ENCODE assay signal across 27 cellular contexts in the genomic region with DNA sequence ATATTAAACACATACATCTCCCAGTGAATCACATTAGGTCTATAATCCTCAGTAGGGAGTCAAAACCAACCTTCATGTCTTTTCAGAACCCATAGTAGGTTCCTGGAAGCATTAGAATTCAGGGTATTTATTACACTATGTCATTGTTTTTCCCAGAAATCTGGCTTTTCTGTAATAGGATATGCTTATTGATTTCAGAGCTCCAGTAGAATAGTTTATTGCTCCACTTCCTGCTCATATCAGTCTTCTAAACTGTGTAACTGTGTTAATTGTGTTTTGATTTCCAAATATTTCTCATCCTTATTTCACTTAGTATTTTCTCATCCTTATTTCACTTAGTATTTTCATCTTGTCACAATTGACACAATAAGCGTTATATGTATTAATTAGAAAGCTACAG.
"Had no signal": no experiment of that assay in that cellular context is flagged by ENCODE, and none has a peak within 500 bp of the region (broad histone marks: within the 10 kb centered on the region; RNA-seq: fewer than 3 reads in every experiment).

No MANE protein-coding gene starts in this region.

- H3K9me3 Mint-ChIP-seq: activated CD4-positive, alpha-beta T cell treated with anti-CD3 and anti-CD28 coated beads, Interleukin-2, amount 10 ng/mL, durations not matched to agents 7 days and 5 days had no signal

- H3K4me3 ChIP-seq: hepatocyte, left ventricle myocardium inferior, neural progenitor cell, stomach, suprapubic skin, tibial nerve had no signal

- H3K36me3 Mint-ChIP-seq: immature natural killer cell; naive thymus-derived CD4-positive, alpha-beta T cell; neural progenitor cell; stimulated activated memory B cell treated with anti-CD40 and anti-IgM and Interleukin-4, amounts not matched to agents 10 μg/mL and 1 μg/mL and 100 μg/mL, for 72 hours had no signal

- H3K36me3 ChIP-seq: brain microvascular endothelial cell, left ventricle myocardium inferior, neural progenitor cell, stomach, suprapubic skin, tibial nerve, WERI-Rb-1 had no signal

- DNase-seq: activated CD4-positive, alpha-beta T cell treated with anti-CD3 and anti-CD28 coated beads, Interleukin-2, amount 10 ng/mL, durations not matched to agents 7 days and 5 days; activated CD4-positive, CD25-positive, alpha-beta regulatory T cell treated with anti-CD3 and anti-CD28 coated beads, Interleukin-2, amount 50 U/mL, for 72 hours; activated CD8-positive, alpha-beta memory T cell treated with anti-CD3 and anti-CD28 coated beads for 24 hours; activated CD8-positive, alpha-beta memory T cell treated with anti-CD3 and anti-CD28 coated beads, Interleukin-2, amount 50 U/mL, for 4 hours; activated T-cell treated with anti-CD3 and anti-CD28 coated beads, Interleukin-2, amount 50 U/mL, for 24 hours; aorta; brain microvascular endothelial cell; caudate nucleus; effector memory CD8-positive, alpha-beta T cell; foreskin melanocyte; immature natural killer cell; kidney glomerular epithelial cell; left ventricle myocardium inferior; naive thymus-derived CD4-positive, alpha-beta T cell; small intestine; stimulated activated CD4-positive, alpha-beta T cell treated with anti-CD3 and anti-CD28 coated beads, Interleukin-2, amount 100 ng/mL, for 24 hours; stomach; WERI-Rb-1 had no signal

- H3K27ac Mint-ChIP-seq: activated CD4-positive, alpha-beta T cell treated with anti-CD3 and anti-CD28 coated beads, Interleukin-2, amount 10 ng/mL, durations not matched to agents 7 days and 5 days; activated naive CD4-positive, alpha-beta T cell treated with anti-CD3 and anti-CD28 coated beads, Interleukin-2, amount 50 U/mL, for 72 hours; activated T-cell treated with anti-CD3 and anti-CD28 coated beads, Interleukin-2, amount 50 U/mL, for 24 hours; activated T-helper 17 cell treated with anti-CD3 and anti-CD28 coated beads, Interleukin-2, amount 50 U/mL, for 72 hours; effector memory CD8-positive, alpha-beta T cell; immature natural killer cell; naive thymus-derived CD4-positive, alpha-beta T cell; neural progenitor cell; stimulated activated memory B cell treated with anti-CD40 and anti-IgM and Interleukin-4, amounts not matched to agents 10 μg/mL and 1 μg/mL and 100 μg/mL, for 72 hours had no signal

- H3K27ac ChIP-seq: brain microvascular endothelial cell, hepatocyte, left ventricle myocardium inferior, neural progenitor cell, stomach, suprapubic skin, tibial nerve, WERI-Rb-1 had no signal

- H3K4me3 Mint-ChIP-seq: activated CD4-positive, alpha-beta T cell treated with anti-CD3 and anti-CD28 coated beads, Interleukin-2, amount 10 ng/mL, durations not matched to agents 7 days and 5 days; activated T-cell treated with anti-CD3 and anti-CD28 coated beads, Interleukin-2, amount 50 U/mL, for 24 hours; activated T-helper 17 cell treated with anti-CD3 and anti-CD28 coated beads, Interleukin-2, amount 50 U/mL, for 72 hours; effector memory CD8-positive, alpha-beta T cell; immature natural killer cell; naive thymus-derived CD4-positive, alpha-beta T cell; neural progenitor cell; stimulated activated memory B cell treated with anti-CD40 and anti-IgM and Interleukin-4, amounts not matched to agents 10 μg/mL and 1 μg/mL and 100 μg/mL, for 72 hours had no signal

- H3K4me1 ChIP-seq: left ventricle myocardium inferior, stomach, suprapubic skin, tibial nerve had no signal

- ATAC-seq: activated naive CD4-positive, alpha-beta T cell treated with anti-CD3 and anti-CD28 coated beads, Interleukin-2, amount 50 U/mL, for 72 hours; activated T-helper 17 cell treated with anti-CD3 and anti-CD28 coated beads, Interleukin-2, amount 50 U/mL, for 72 hours; effector memory CD8-positive, alpha-beta T cell; esophagus mucosa; naive thymus-derived CD4-positive, alpha-beta T cell; sciatic nerve; stimulated activated memory B cell treated with anti-CD40 and anti-IgM and Interleukin-4, amounts not matched to agents 10 μg/mL and 1 μg/mL and 100 μg/mL, for 72 hours had no signal

- H3K27me3 Mint-ChIP-seq: activated CD4-positive, alpha-beta T cell treated with anti-CD3 and anti-CD28 coated beads, Interleukin-2, amount 10 ng/mL, durations not matched to agents 7 days and 5 days; activated T-cell treated with anti-CD3 and anti-CD28 coated beads, Interleukin-2, amount 50 U/mL, for 24 hours; activated T-helper 17 cell treated with anti-CD3 and anti-CD28 coated beads, Interleukin-2, amount 50 U/mL, for 72 hours; effector memory CD8-positive, alpha-beta T cell; stimulated activated memory B cell treated with anti-CD40 and anti-IgM and Interleukin-4, amounts not matched to agents 10 μg/mL and 1 μg/mL and 100 μg/mL, for 72 hours had no signal

- H3K9me3 ChIP-seq: suprapubic skin had no signal

- H3K4me1 Mint-ChIP-seq: activated CD4-positive, alpha-beta T cell treated with anti-CD3 and anti-CD28 coated beads, Interleukin-2, amount 10 ng/mL, durations not matched to agents 7 days and 5 days; activated T-helper 17 cell treated with anti-CD3 and anti-CD28 coated beads, Interleukin-2, amount 50 U/mL, for 72 hours; immature natural killer cell; naive thymus-derived CD4-positive, alpha-beta T cell; neural progenitor cell; stimulated activated memory B cell treated with anti-CD40 and anti-IgM and Interleukin-4, amounts not matched to agents 10 μg/mL and 1 μg/mL and 100 μg/mL, for 72 hours had no signal

- H3K27me3 ChIP-seq: brain microvascular endothelial cell, hepatocyte, neural progenitor cell, stomach, suprapubic skin, tibial nerve had no signal
